In genomic region chr7:143013897-143014296, GRCh38 we compare ENCODE assay signal across 1 cellular context.
TF ChIP-seq lines count a peak whose summit lies in the region.

No MANE protein-coding gene starts in this region.

TF ChIP-seq in SK-N-SH treated with all-trans-retinoic acid at 6 μM for 48 hours, 23 proteins besides CTCF, POLR2A, EP300 and RAD21 (continued from another document):
- TF ChIP-seq TSHZ2 (CRISPR knock-in tag; IDR thresholded peaks at IDR 0.05) (no peak), PATZ1 (CRISPR knock-in tag; IDR thresholded peaks at IDR 0.05; ENCODE audit: borderline replicate concordance) (no peak), SNAI2 (CRISPR knock-in tag; IDR thresholded peaks at IDR 0.05) (no peak)
